12 cellular contexts compared by ENCODE assay signal in genomic region chr1:205575294-205575885, GRCh38.
"Had no signal": no experiment of that assay in that cellular context is flagged by ENCODE, and none has a peak within 500 bp of the region (broad histone marks: within the 10 kb centered on the region; RNA-seq: fewer than 3 reads in every experiment).

No MANE protein-coding gene starts in this region.

- ATAC-seq: activated naive CD8-positive, alpha-beta T cell treated with anti-CD3 and anti-CD28 coated beads, Interleukin-2, amount 50 U/mL, for 24 hours; naive thymus-derived CD4-positive, alpha-beta T cell; psoas muscle; stimulated activated naive CD8-positive, alpha-beta T cell treated with anti-CD3 and anti-CD28 coated beads, Interleukin-15, amount 100 ng/mL, for 72 hours had no signal

- H3K4me3 ChIP-seq: psoas muscle had no signal

- H3K4me1 ChIP-seq: psoas muscle had no signal

- H3K27ac ChIP-seq: psoas muscle had no signal

- H3K9me3 ChIP-seq: psoas muscle had no signal

- DNase-seq: activated CD4-positive, alpha-beta T cell treated with anti-CD3 and anti-CD28 coated beads for 1 hour; activated CD4-positive, alpha-beta T cell treated with anti-CD3 and anti-CD28 coated beads, Interleukin-2, amount 50 U/mL, for 48 hours; activated naive CD4-positive, alpha-beta T cell treated with Interleukin-2 at 50 U/mL for 16 hours; activated naive CD8-positive, alpha-beta T cell treated with anti-CD3 and anti-CD28 coated beads, Interleukin-2, amount 50 U/mL, for 24 hours; effector CD4-positive, alpha-beta T cell; foreskin melanocyte; midbrain; naive thymus-derived CD4-positive, alpha-beta T cell; psoas muscle; stimulated activated CD4-positive, alpha-beta T cell treated with anti-CD3 and anti-CD28 coated beads, Interleukin-4, amount 100 ng/mL, for 24 hours; SW 1271 had no signal
